15 cellular contexts compared by ENCODE assay signal in the genomic region with DNA sequence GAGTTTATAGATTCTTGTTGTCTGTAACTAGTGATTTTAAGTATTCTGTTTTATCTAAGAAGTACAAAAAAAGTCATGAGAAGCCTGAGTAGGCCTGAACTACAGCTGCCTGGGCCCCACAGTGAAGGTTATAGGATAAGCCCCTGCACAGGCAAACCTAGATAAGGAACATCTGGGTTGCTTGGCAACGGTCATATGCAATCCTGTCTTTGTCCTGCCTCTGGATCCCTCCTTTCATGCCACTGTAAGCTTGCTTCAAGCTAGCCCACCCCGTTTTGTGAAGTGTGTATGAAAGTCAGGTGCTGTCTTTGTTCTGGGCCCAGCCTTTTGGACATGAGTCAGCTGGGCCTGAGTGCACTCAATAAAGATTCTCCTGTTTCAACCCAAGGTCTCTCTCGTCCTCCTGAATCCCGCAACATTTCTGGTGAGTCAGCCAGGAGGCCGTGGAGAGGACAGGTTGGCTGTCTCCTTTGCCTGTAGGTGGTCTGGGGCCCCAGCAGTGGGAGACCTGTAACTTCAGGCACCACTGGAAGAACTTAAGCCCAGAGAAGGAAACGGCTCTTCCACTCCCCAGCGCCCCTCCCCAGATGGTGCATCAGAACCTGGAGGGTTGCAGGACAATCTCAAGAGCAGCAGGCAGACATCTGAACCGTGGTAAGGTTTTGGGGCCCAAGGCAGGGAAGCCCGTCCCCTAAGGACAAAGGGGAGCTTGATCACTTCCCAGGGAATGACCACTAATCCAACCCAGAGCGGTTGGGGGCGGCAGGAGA. TPM values are rescaled to one million over a fixed set of nuclear protein-coding genes. Genes with fewer than 3 reads are reported as not detected.
DNase-seq lines count a peak whose midpoint lies in the region; ATAC-seq lines count a peak whose summit lies in the region.
"Had no signal": no experiment of that assay in that cellular context is flagged by ENCODE, and none has a peak within 500 bp of the region (broad histone marks: within the 10 kb centered on the region; RNA-seq: fewer than 3 reads in every experiment).

No MANE protein-coding gene starts in this region.

- H3K4me2 ChIP-seq in skeletal muscle satellite cell (ENCODE audit: low read length), result peak overlapping the region; percentile 81

- peak overlapping the region; percentile 6 for H3K4me3 ChIP-seq in NT2/D1 (ENCODE audit: insufficient read length, low read depth)
- H3K4me3 ChIP-seq in endocrine pancreas (ENCODE audit: control insufficient read depth, insufficient read depth, low read length), result peak overlapping the region; percentile 71
- no peak overlapping the region for H3K4me3 ChIP-seq in skeletal muscle satellite cell (ENCODE audit: low read length)

- H3K36me3 ChIP-seq in NT2/D1 (ENCODE audit: insufficient read depth, insufficient read length, low read length) (no peaks in the 10 kb centered on the region), endocrine pancreas (ENCODE audit: control insufficient read depth, insufficient read depth, low read length) (no peaks in the 10 kb centered on the region), skeletal muscle satellite cell (ENCODE audit: insufficient read depth, low read length) (no peaks in the 10 kb centered on the region)

- H3K27me3 ChIP-seq in NT2/D1 (ENCODE audit: insufficient read depth, insufficient read length) (no peaks in the 10 kb centered on the region), endocrine pancreas (ENCODE audit: control insufficient read depth, insufficient read depth, low read length) (no peaks in the 10 kb centered on the region), skeletal muscle satellite cell (ENCODE audit: control insufficient read depth, insufficient read depth, low read length) (no peaks in the 10 kb centered on the region)

- H3K9me3 ChIP-seq in NT2/D1 (ENCODE audit: insufficient read depth, low read length) (peaks cover 31% of the 10 kb centered on the region), endocrine pancreas (ENCODE audit: control insufficient read depth, low read length) (no peaks in the 10 kb centered on the region), skeletal muscle satellite cell (replicated peaks; ENCODE audit: low read length) (no peaks in the 10 kb centered on the region)

- H3K9ac ChIP-seq in NT2/D1 (ENCODE audit: insufficient read length, low read depth), result peak overlapping the region; percentile 15
- H3K9ac ChIP-seq in endocrine pancreas (ENCODE audit: control insufficient read depth, insufficient read depth, low read length), result no peak overlapping the region
- H3K9ac ChIP-seq in skeletal muscle satellite cell (ENCODE audit: low read depth, low read length), result no peak overlapping the region

- DNase-seq in DMS53 (lab: John Stamatoyannopoulos, UW) (peak; percentile 3), DMS53 treated with DMSO at 0.1 percent for 48 hours (lab: John Stamatoyannopoulos, UW; ENCODE audit: unreplicated experiment) (no peak), NT2/D1 (ENCODE audit: low read depth, low spot score) (no peak), NCI-H1048 (lab: John Stamatoyannopoulos, UW) (no peak)
- no peak for DNase-seq in activated effector memory CD4-positive, alpha-beta T cell treated with anti-CD3 and anti-CD28 coated beads, Interleukin-2, amount 50 U/mL, for 16 hours
- DNase-seq: 8988T; activated naive CD4-positive, alpha-beta T cell; cortex of kidney; HCEC 1CT; hypothalamus; nephron progenitor cell; stimulated activated naive CD8-positive, alpha-beta T cell treated with anti-CD3 and anti-CD28 coated beads, Interleukin-15, Interleukin-2, amounts not matched to agents 100 U/mL and 50 U/mL, for 24 hours had no signal

- H3K4me1 ChIP-seq in NT2/D1 (ENCODE audit: insufficient read depth, insufficient read length) (peaks cover 3% of the 10 kb centered on the region), endocrine pancreas (ENCODE audit: control insufficient read depth, insufficient read depth, low read length) (peaks cover 13% of the 10 kb centered on the region), skeletal muscle satellite cell (ENCODE audit: control insufficient read depth, insufficient read depth, low read length) (peaks cover 15% of the 10 kb centered on the region)

- no peak for ATAC-seq in GM18873 (IDR thresholded peaks at IDR 0.05; ENCODE audit: low FRiP score, unreplicated experiment)
- ATAC-seq: stimulated activated naive CD8-positive, alpha-beta T cell treated with anti-CD3 and anti-CD28 coated beads, Interleukin-15, Interleukin-2, amounts not matched to agents 100 U/mL and 50 U/mL, for 24 hours had no signal

RNA-seq across cellular contexts. Expression of a gene that starts 8.2 kb away (rescaled TPM):
- not detected in 2 replicates for total RNA-seq in skeletal muscle satellite cell (2012; rRNA removed)

RNA-seq across cellular contexts. Expression of a gene that starts 30.7 kb away (rescaled TPM):
- total RNA-seq in skeletal muscle satellite cell (2012; rRNA removed), result not detected in 2 replicates
